Comparison of ENCODE assay signal across 10 cellular contexts in the genomic region with DNA sequence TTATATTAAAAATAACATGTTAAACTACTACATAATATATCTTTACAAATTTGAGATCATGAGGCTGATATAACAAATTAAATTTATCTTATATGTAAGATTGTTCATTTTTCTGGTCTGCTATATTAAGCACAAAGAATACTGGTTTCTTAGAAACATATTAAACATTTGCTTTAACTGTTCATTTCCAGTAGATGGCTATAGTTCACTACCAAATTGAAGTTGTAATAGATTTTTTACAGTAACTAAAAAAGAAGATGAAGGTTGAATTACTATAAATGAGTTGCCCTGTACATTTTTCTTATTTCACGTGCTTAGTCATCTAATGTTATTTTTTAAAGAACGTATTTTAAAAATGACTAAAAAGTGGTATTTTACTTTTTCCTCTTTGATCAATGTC. TPM values are rescaled to one million over a fixed set of nuclear protein-coding genes. Genes with fewer than 3 reads are reported as not detected.
A peak's percentile ranks its signal among the peaks of the same experiment; 100 is the strongest.
DNase-seq lines count a peak whose midpoint lies in the region; ATAC-seq and TF ChIP-seq lines count a peak whose summit lies in the region.
"Had no signal": no experiment of that assay in that cellular context is flagged by ENCODE, and none has a peak within 500 bp of the region (broad histone marks: within the 10 kb centered on the region; RNA-seq: fewer than 3 reads in every experiment).

No MANE protein-coding gene starts in this region.

- H3K36me3 ChIP-seq in mucosa of descending colon (ENCODE audit: low read depth): no peaks in the 10 kb centered on the region
- H3K36me3 ChIP-seq: upper lobe of left lung had no signal

- no peaks in the 10 kb centered on the region for H3K9me3 ChIP-seq in mucosa of descending colon
- H3K9me3 ChIP-seq: upper lobe of left lung had no signal

- H3K4me3 ChIP-seq in mucosa of descending colon: no peak overlapping the region
- H3K4me3 ChIP-seq: upper lobe of left lung had no signal

- ATAC-seq in mucosa of descending colon (no peak), HG03097 (IDR thresholded peaks at IDR 0.05; ENCODE audit: low FRiP score, unreplicated experiment) (no peak)

- TF ChIP-seq CTCF in mucosa of descending colon (IDR thresholded peaks at IDR 0.05): no peak

- no peaks in the 10 kb centered on the region for H3K4me1 ChIP-seq in mucosa of descending colon (ENCODE audit: low read depth)
- H3K4me1 ChIP-seq: upper lobe of left lung had no signal

- DNase-seq in DMS153 (lab: John Stamatoyannopoulos, UW) (peak; percentile 40), Kasumi-1 (lab: John Stamatoyannopoulos, UW) (peak; percentile 49 to 67), SK-N-DZ (ENCODE audit: low spot score) (peak; percentile 9), left kidney (ENCODE audit: low read depth, low spot score) (peak; percentile 39), mucosa of descending colon (no peak), anterior cingulate cortex (lab: John Stamatoyannopoulos, UW) (no peak), AG20443 (ENCODE audit: low spot score) (no peak)
- DNase-seq: activated naive CD4-positive, alpha-beta T cell; upper lobe of left lung had no signal

- intact Hi-C loops in mucosa of descending colon (cut with DNase I, micrococcal nuclease): loop anchor here in 1 of 2 donors (5.0 kb wide), 1 partner anchor 823 kb away; no protein-coding TSS in a partner anchor

RNA-seq across cellular contexts. Expression of a gene that starts 57.0 kb away (rescaled TPM):
- 3.0 and 3.2 TPM in 2 replicates for polyA plus RNA-seq in SK-N-DZ (2014; cell fraction: cytosol; rRNA removed)
- 2.3 and 4.1 TPM in 2 replicates for polyA plus RNA-seq in SK-N-DZ (2014; cell fraction: nucleus; rRNA removed)
- total RNA-seq in mucosa of descending colon: 10 to 100 TPM; 13.0 to 25.1 (median 18.8) TPM

Comparison
In these comparisons a context has a peak if more than half of its experiments do, and no peak if none do; other contexts are left out.
1. DNase-seq: peak in DMS153 (single experiment), Kasumi-1 (2 of 2), SK-N-DZ (single experiment) and left kidney (single experiment); none in mucosa of descending colon (0 of 3), anterior cingulate cortex (0 of 58) and AG20443 (single experiment).